Comparison of ENCODE assay signal across 12 cellular contexts in the genomic region with DNA sequence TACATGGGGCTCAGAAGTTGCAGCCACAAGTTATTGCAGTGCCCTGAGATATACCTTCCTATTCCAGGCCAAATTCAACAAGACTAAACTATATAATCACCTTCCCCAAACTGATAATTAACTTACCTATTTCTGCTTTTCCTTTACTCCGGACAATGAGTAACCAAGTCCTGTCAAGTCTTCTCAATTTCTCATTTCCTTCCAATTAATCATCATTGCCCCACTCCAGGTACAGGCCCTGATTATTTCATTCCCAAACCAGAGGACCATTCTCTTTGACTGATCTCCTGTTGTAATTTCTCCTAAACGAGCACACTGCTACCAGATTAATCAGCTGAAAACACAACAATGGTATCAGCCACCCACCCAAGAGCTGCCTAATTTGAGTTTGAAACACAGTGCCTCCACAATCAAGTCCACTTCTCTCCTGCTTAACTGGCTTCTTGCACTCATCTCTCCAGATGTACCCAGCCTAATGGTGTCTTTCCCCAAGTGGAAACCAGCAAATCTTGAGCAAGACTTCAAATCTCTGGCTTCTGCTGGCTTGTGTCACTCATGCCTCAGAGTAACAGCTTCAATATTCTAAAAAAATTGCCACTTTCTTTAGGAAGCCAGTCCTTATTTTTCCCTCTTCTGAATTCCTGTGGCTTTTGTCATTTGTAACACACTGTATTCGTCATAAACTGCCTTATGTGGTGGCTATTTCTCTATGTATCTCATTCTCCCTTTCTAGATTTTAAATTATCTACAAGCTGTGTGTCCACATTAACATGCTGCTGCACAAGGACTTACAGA.
DNase-seq lines count a peak whose midpoint lies in the region; ATAC-seq and TF ChIP-seq lines count a peak whose summit lies in the region.
"Had no signal": no experiment of that assay in that cellular context is flagged by ENCODE, and none has a peak within 500 bp of the region (broad histone marks: within the 10 kb centered on the region; RNA-seq: fewer than 3 reads in every experiment).

No MANE protein-coding gene starts in this region.

- H3K4me2 ChIP-seq in osteoblast (ENCODE audit: insufficient read depth, low read length) = peak overlapping the region; percentile 35

- peak overlapping the region; percentile 34 for H3K27ac Mint-ChIP-seq in activated CD4-positive, alpha-beta T cell treated with anti-CD3 and anti-CD28 coated beads for 36 hours
- H3K27ac Mint-ChIP-seq: activated naive CD4-positive, alpha-beta T cell treated with anti-CD3 and anti-CD28 coated beads, Interleukin-2, amount 10 ng/mL, durations not matched to agents 7 days and 5 days had no signal

- H3K4me1 ChIP-seq in osteoblast (ENCODE audit: insufficient read depth, low read length) = peaks cover 51% of the 10 kb centered on the region
- H3K4me1 ChIP-seq in testis = no peaks in the 10 kb centered on the region

- no peaks in the 10 kb centered on the region for H3K27me3 Mint-ChIP-seq in activated CD4-positive, alpha-beta T cell treated with anti-CD3 and anti-CD28 coated beads for 36 hours
- H3K27me3 Mint-ChIP-seq: activated naive CD4-positive, alpha-beta T cell treated with anti-CD3 and anti-CD28 coated beads, Interleukin-2, amount 10 ng/mL, durations not matched to agents 7 days and 5 days had no signal

- H3K36me3 Mint-ChIP-seq in activated CD4-positive, alpha-beta T cell treated with anti-CD3 and anti-CD28 coated beads for 36 hours (ENCODE audit: low read depth) = peaks cover 53% of the 10 kb centered on the region

- no peaks in the 10 kb centered on the region for H3K27me3 ChIP-seq in osteoblast (ENCODE audit: insufficient read depth, low read length)
- no peaks in the 10 kb centered on the region for H3K27me3 ChIP-seq in testis

- H3K27ac ChIP-seq in osteoblast (ENCODE audit: low read depth, low read length) = peak overlapping the region; percentile 82
- H3K27ac ChIP-seq in testis = no peak overlapping the region

- no peak for DNase-seq in activated CD4-positive, alpha-beta T cell treated with anti-CD3 and anti-CD28 coated beads for 36 hours
- DNase-seq in activated CD4-positive, alpha-beta T cell treated with anti-CD3 and anti-CD28 coated beads for 4 hours = no peak
- DNase-seq in M059J (ENCODE audit: low read depth) = peak; percentile 78
- peak; percentile 45 for DNase-seq in astrocyte of the spinal cord (ENCODE audit: low read depth, low spot score)
- DNase-seq in osteoblast (ENCODE audit: insufficient read length, low spot score, missing footprints) = no peak
- DNase-seq in GM03348 (ENCODE audit: low spot score) = no peak
- DNase-seq in testis = no peak
- DNase-seq: activated naive CD4-positive, alpha-beta T cell treated with anti-CD3 and anti-CD28 coated beads, Interleukin-2, amount 10 ng/mL, durations not matched to agents 7 days and 5 days; NCI-H446 treated with DMSO at 0.1 percent for 48 hours; occipital lobe; stimulated activated CD4-positive, alpha-beta T cell treated with anti-CD3 and anti-CD28 coated beads, Interleukin-12 subunit alpha, Interleukin-12 subunit beta, amount 100 ng/mL, for 4 hours had no signal

- H2AFZ ChIP-seq in osteoblast (ENCODE audit: low read length) = no peak overlapping the region

- TF ChIP-seq POLR2A in testis (IDR thresholded peaks at IDR 0.05) = no peak

- H3K79me2 ChIP-seq in osteoblast (ENCODE audit: insufficient read depth, low read length) = peaks cover 82% of the 10 kb centered on the region

- WGBS in testis, 2 donors = 77 to 85% methylated on average over 3 of the region's 3 CpGs

- in situ Hi-C loops in astrocyte of the spinal cord (cut with HindIII; ENCODE audit: low sequenced_read_pairs) = no loop called here

- intact Hi-C loops in activated CD4-positive, alpha-beta T cell treated with anti-CD3 and anti-CD28 coated beads for 36 hours (cut with DNase I, micrococcal nuclease) = no loop called here
- intact Hi-C loops in testis (cut with DNase I; ENCODE audit: low total_unique reads) = no loop called here

- CTCF ChIA-PET in activated CD4-positive, alpha-beta T cell treated with anti-CD3 and anti-CD28 coated beads for 36 hours (lab: Charles Lee) = interaction anchor here (1.2 to 1.4 kb wide), 2 partner anchors 13 to 21 kb away, joined by 3 to 4 read pairs; no protein-coding TSS in a partner anchor

- POLR2A ChIA-PET in activated CD4-positive, alpha-beta T cell treated with anti-CD3 and anti-CD28 coated beads for 36 hours (lab: Charles Lee) = no interaction called here

- H3K36me3 ChIP-seq in osteoblast (ENCODE audit: insufficient read depth, low read length) = no peaks in the 10 kb centered on the region
- H3K36me3 ChIP-seq in testis (ENCODE audit: low read depth, missing control alignments) = no peaks in the 10 kb centered on the region

- peaks cover 59% of the 10 kb centered on the region for H3K4me1 Mint-ChIP-seq in activated CD4-positive, alpha-beta T cell treated with anti-CD3 and anti-CD28 coated beads for 36 hours

- TF ChIP-seq CTCF in astrocyte of the spinal cord (IDR thresholded peaks at IDR 0.05; ENCODE audit: low read depth, low read length) (no peak), osteoblast (IDR thresholded peaks at IDR 0.05; ENCODE audit: extremely low read depth, low read depth, low read length) (no peak), testis (IDR thresholded peaks at IDR 0.05) (no peak)

- H3K9me3 ChIP-seq in osteoblast (ENCODE audit: low read depth, low read length) = no peaks in the 10 kb centered on the region
- H3K9me3 ChIP-seq in testis = no peaks in the 10 kb centered on the region

- ATAC-seq in activated CD4-positive, alpha-beta T cell treated with anti-CD3 and anti-CD28 coated beads for 36 hours = no peak
- no peak for ATAC-seq in GM21723 (IDR thresholded peaks at IDR 0.05; ENCODE audit: unreplicated experiment)

- no peak overlapping the region for H3K4me3 ChIP-seq in astrocyte of the spinal cord (ENCODE audit: low read depth, low read length)
- no peak overlapping the region for H3K4me3 ChIP-seq in osteoblast (ENCODE audit: insufficient read depth, low read length)
- H3K4me3 ChIP-seq in testis = no peak overlapping the region

- H3K9me3 Mint-ChIP-seq in activated CD4-positive, alpha-beta T cell treated with anti-CD3 and anti-CD28 coated beads for 36 hours (ENCODE audit: low read depth) = peaks cover 6% of the 10 kb centered on the region
- H3K9me3 Mint-ChIP-seq: activated naive CD4-positive, alpha-beta T cell treated with anti-CD3 and anti-CD28 coated beads, Interleukin-2, amount 10 ng/mL, durations not matched to agents 7 days and 5 days had no signal

- no peaks in the 10 kb centered on the region for H4K20me1 ChIP-seq in osteoblast (ENCODE audit: insufficient read depth, low read length)

- H3K4me3 Mint-ChIP-seq in activated CD4-positive, alpha-beta T cell treated with anti-CD3 and anti-CD28 coated beads for 36 hours = no peak overlapping the region
- H3K4me3 Mint-ChIP-seq: activated naive CD4-positive, alpha-beta T cell treated with anti-CD3 and anti-CD28 coated beads, Interleukin-2, amount 10 ng/mL, durations not matched to agents 7 days and 5 days had no signal

Comparison
In these comparisons a context has a peak if more than half of its experiments do, and no peak if none do; other contexts are left out.
1. DNase-seq: peak in M059J (single experiment) and astrocyte of the spinal cord (single experiment); none in activated CD4-positive, alpha-beta T cell treated with anti-CD3 and anti-CD28 coated beads for 36 hours (single experiment), activated CD4-positive, alpha-beta T cell treated with anti-CD3 and anti-CD28 coated beads for 4 hours (0 of 2), osteoblast (single experiment), GM03348 (single experiment) and testis (single experiment).